9 cellular contexts compared by ENCODE assay signal in the genomic region with DNA sequence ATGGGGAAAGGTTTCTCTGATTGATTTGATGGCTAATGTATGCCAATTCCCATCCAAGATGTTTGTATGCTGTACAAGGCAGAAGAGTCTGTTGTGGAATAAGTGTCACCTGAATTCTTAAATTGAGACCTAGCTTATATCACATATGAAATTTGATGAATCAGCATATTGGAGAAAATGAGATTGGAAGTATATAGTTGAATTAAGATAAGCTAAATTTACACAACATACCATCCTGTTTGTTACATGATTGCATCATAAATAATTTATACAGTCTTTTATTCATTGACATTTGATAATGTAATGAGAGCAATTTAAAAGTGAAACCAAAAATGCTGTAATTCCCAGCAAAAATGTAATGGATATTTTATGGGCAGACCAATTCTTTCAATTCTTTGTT. TPM values are rescaled to one million over a fixed set of nuclear protein-coding genes. Genes with fewer than 3 reads are reported as not detected.
DNase-seq lines count a peak whose midpoint lies in the region; ATAC-seq and TF ChIP-seq lines count a peak whose summit lies in the region.
"Had no signal": no experiment of that assay in that cellular context is flagged by ENCODE, and none has a peak within 500 bp of the region (broad histone marks: within the 10 kb centered on the region; RNA-seq: fewer than 3 reads in every experiment).

No MANE protein-coding gene starts in this region.

- H3K9me2 ChIP-seq in GM23338 (ENCODE audit: insufficient read depth): no peaks in the 10 kb centered on the region

- H3K27ac ChIP-seq in GM23338 (ENCODE audit: low read depth): no peak overlapping the region

- no peaks in the 10 kb centered on the region for H3F3A ChIP-seq in GM23338 (replicated peaks; ENCODE audit: low read depth)

- no peak overlapping the region for H2AFZ ChIP-seq in GM23338

- POLR2A ChIA-PET in T-cell (lab: Charles Lee): interaction anchor here (0.6 kb wide), 2 partner anchors 199 to 790 kb away, joined by 3 to 4 read pairs; no protein-coding TSS in a partner anchor

- CTCF ChIA-PET in T-cell (lab: Charles Lee): interaction anchor here in 1 of 2 donors (1.3 to 2.9 kb wide), 3 partner anchors 14 to 713 kb away, joined by 5 to 13 read pairs (median 8); no protein-coding TSS in a partner anchor

- TF ChIP-seq CTCF in GM23338 (conservative IDR thresholded peaks at IDR 0.05; ENCODE audit: low read depth in 2 of 2): no peak
- no peak for TF ChIP-seq CTCF in fibroblast of pulmonary artery (IDR thresholded peaks at IDR 0.05; ENCODE audit: low read length, missing control alignments)

- no peaks in the 10 kb centered on the region; the same call in none of the 2 replicates for H4K20me1 ChIP-seq in GM23338 (replicated peaks; ENCODE audit: insufficient read depth)

- H3K4me1 Mint-ChIP-seq in GM23338 (peaks cover 19% of the 10 kb centered on the region), T-cell (peaks cover 56 to 70% (median 65%) of the 10 kb centered on the region in 3 donors)

- no peak for ATAC-seq in GM23338
- no peak for ATAC-seq in T-cell (replicated peaks in 1 of 4)
- no peak for ATAC-seq in GM21515 (IDR thresholded peaks at IDR 0.05; ENCODE audit: unreplicated experiment)
- no peak for ATAC-seq in GM21786 (IDR thresholded peaks at IDR 0.05; ENCODE audit: unreplicated experiment)

- H3K4me3 ChIP-seq in GM23338 (peak overlapping the region; percentile 78), fibroblast of pulmonary artery (replicated peaks; ENCODE audit: low read depth, low read length) (peak overlapping the region; percentile 75), skeletal muscle cell (ENCODE audit: low read depth, low read length) (peak overlapping the region; percentile 90)

- H3K27ac Mint-ChIP-seq in GM23338 (no peak overlapping the region), T-cell (peak overlapping the region in 1 of 2 donors; percentile 76)

- peak overlapping the region; percentile 100 for H3K4me3 Mint-ChIP-seq in GM23338
- peak overlapping the region; percentile 98 to 100 (median 99) for H3K4me3 Mint-ChIP-seq in T-cell

- H3K9me3 Mint-ChIP-seq in GM23338 (no peaks in the 10 kb centered on the region), T-cell (no peaks in the 10 kb centered on the region)

- H3K27me3 Mint-ChIP-seq in GM23338 (ENCODE audit: insufficient read depth, low read depth, poor library complexity) (no peaks in the 10 kb centered on the region), T-cell (no peaks in the 10 kb centered on the region)

- H3K4me1 ChIP-seq in GM23338 (ENCODE audit: insufficient read depth): peaks cover 8% of the 10 kb centered on the region

- DNase-seq in GM23338 (ENCODE audit: low spot score) (no peak), T-cell (no peak), fibroblast of pulmonary artery (ENCODE audit: low read depth) (no peak), skeletal muscle cell (ENCODE audit: low read depth) (no peak), medulla oblongata (ENCODE audit: extremely low spot score) (no peak), DMS53 treated with DMSO at 0.1 percent for 48 hours (lab: John Stamatoyannopoulos, UW; ENCODE audit: unreplicated experiment) (no peak)
- DNase-seq: NCI-H1092 had no signal

- no peaks in the 10 kb centered on the region; the same call in 1 of the 2 replicates for H3K36me3 ChIP-seq in GM23338 (ENCODE audit: insufficient read depth)

- H3K36me3 Mint-ChIP-seq in GM23338 (ENCODE audit: low read depth) (peaks cover 12% of the 10 kb centered on the region), T-cell (peaks cover 8% of the 10 kb centered on the region)

- H3K27me3 ChIP-seq in GM23338 (ENCODE audit: insufficient read depth): no peaks in the 10 kb centered on the region

- H3K4me2 ChIP-seq in GM23338: peak overlapping the region; percentile 91

- peaks cover 85% of the 10 kb centered on the region for H3K79me2 ChIP-seq in GM23338 (replicated peaks; ENCODE audit: insufficient read depth)

TF ChIP-seq in GM23338, 12 proteins besides CTCF, POLR2A, EP300 and RAD21 (continues in another document):
- TF ChIP-seq NANOG (IDR thresholded peaks at IDR 0.05; ENCODE audit: borderline replicate concordance) (no peak), POLR2AphosphoS5 (IDR thresholded peaks at IDR 0.05; ENCODE audit: low read depth) (no peak), EZH2phosphoT487 (IDR thresholded peaks at IDR 0.05; ENCODE audit: unreplicated experiment) (no peak)
- TF ChIP-seq, protein P1, sequence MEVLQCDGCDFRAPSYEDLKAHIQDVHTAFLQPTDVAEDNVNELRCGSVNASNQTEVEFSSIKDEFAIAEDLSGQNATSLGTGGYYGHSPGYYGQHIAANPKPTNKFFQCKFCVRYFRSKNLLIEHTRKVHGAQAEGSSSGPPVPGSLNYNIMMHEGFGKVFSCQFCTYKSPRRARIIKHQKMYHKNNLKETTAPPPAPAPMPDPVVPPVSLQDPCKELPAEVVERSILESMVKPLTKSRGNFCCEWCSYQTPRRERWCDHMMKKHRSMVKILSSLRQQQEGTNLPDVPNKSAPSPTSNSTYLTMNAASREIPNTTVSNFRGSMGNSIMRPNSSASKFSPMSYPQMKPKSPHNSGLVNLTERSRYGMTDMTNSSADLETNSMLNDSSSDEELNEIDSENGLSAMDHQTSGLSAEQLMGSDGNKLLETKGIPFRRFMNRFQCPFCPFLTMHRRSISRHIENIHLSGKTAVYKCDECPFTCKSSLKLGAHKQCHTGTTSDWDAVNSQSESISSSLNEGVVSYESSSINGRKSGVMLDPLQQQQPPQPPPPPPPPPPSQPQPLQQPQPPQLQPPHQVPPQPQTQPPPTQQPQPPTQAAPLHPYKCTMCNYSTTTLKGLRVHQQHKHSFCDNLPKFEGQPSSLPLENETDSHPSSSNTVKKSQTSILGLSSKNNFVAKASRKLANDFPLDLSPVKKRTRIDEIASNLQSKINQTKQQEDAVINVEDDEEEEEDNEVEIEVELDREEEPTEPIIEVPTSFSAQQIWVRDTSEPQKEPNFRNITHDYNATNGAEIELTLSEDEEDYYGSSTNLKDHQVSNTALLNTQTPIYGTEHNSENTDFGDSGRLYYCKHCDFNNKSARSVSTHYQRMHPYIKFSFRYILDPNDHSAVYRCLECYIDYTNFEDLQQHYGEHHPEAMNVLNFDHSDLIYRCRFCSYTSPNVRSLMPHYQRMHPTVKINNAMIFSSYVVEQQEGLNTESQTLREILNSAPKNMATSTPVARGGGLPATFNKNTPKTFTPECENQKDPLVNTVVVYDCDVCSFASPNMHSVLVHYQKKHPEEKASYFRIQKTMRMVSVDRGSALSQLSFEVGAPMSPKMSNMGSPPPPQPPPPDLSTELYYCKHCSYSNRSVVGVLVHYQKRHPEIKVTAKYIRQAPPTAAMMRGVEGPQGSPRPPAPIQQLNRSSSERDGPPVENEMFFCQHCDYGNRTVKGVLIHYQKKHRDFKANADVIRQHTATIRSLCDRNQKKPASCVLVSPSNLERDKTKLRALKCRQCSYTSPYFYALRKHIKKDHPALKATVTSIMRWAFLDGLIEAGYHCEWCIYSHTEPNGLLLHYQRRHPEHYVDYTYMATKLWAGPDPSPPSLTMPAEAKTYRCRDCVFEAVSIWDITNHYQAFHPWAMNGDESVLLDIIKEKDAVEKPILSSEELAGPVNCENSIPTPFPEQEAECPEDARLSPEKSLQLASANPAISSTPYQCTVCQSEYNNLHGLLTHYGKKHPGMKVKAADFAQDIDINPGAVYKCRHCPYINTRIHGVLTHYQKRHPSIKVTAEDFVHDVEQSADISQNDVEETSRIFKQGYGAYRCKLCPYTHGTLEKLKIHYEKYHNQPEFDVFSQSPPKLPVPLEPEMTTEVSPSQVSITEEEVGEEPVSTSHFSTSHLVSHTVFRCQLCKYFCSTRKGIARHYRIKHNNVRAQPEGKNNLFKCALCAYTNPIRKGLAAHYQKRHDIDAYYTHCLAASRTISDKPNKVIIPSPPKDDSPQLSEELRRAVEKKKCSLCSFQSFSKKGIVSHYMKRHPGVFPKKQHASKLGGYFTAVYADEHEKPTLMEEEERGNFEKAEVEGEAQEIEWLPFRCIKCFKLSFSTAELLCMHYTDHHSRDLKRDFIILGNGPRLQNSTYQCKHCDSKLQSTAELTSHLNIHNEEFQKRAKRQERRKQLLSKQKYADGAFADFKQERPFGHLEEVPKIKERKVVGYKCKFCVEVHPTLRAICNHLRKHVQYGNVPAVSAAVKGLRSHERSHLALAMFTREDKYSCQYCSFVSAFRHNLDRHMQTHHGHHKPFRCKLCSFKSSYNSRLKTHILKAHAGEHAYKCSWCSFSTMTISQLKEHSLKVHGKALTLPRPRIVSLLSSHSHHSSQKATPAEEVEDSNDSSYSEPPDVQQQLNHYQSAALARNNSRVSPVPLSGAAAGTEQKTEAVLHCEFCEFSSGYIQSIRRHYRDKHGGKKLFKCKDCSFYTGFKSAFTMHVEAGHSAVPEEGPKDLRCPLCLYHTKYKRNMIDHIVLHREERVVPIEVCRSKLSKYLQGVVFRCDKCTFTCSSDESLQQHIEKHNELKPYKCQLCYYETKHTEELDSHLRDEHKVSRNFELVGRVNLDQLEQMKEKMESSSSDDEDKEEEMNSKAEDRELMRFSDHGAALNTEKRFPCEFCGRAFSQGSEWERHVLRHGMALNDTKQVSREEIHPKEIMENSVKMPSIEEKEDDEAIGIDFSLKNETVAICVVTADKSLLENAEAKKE (CRISPR knock-in tag; IDR thresholded peaks at IDR 0.05): no peak

RNA-seq across cellular contexts. Expression of a gene that starts 1.1 kb away (rescaled TPM):
- 27.7 and 31.4 TPM in 2 replicates for total RNA-seq in GM23338 (2014; rRNA removed; shearing (Covaris generic))
- 94.2 and 115 TPM in 2 replicates for polyA plus RNA-seq in GM23338 (2016; fragmentation: Nextera tagmentation; extraction: Ambion mirVana)
- total RNA-seq in T-cell: 10 to 100 TPM; 15.5 to 32.3 (median 18.8) TPM

RNA-seq across cellular contexts. Expression of a gene that starts 1.4 kb away (rescaled TPM):
- 16.7 and 16.8 TPM in 2 replicates for total RNA-seq in GM23338 (2014; rRNA removed; shearing (Covaris generic))
- 137 and 146 TPM in 2 replicates for polyA plus RNA-seq in GM23338 (2016; fragmentation: Nextera tagmentation; extraction: Ambion mirVana)
- total RNA-seq in T-cell: 10 to 100 TPM; 16.2 to 26.4 (median 22.7) TPM
